ENCODE assay signal across 2 cellular contexts in the genomic region with DNA sequence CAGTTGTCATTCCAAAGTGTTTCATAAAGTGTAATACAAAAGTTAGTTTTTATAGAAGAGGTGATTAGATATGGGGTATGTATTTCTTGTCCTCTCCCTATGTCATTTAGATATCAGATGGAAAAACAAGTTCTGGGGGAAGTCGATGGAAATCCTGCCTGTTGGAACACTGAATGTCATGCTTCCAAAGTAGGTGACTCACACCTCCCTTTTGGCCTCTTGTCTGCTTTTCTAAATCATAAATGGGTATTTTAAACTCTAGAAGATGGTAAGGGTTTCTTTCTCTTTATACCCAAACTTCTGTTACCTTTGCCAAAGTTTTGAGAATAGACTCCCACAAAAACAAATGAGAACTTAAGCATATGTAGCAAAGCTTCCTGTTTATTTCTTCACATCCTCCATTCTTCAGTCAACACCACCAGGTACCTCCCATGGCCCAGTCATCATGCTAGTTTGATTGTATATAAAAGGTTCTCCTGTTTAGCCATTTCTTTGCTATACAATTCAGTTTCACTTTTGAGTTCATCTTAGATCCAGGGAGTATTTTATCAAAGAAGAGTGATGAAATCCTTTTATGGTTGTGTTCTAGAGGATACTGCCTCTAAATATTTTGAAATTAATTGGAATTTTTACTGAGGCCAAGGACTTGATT.
TF ChIP-seq lines count a peak whose summit lies in the region.

No MANE protein-coding gene starts in this region.

TF ChIP-seq in IMR-90, 13 proteins besides CTCF, POLR2A, EP300 and RAD21:
- TF ChIP-seq NFE2L2 (IDR thresholded peaks at IDR 0.05; ENCODE audit: low read depth, low read length) (no peak), MXI1 (IDR thresholded peaks at IDR 0.05; ENCODE audit: borderline replicate concordance, low read depth, low read length) (no peak), RFX5 (IDR thresholded peaks at IDR 0.05; ENCODE audit: low read depth, low read length) (no peak), CHD1 (IDR thresholded peaks at IDR 0.05; ENCODE audit: low read depth, low read length) (no peak), BHLHE40 (IDR thresholded peaks at IDR 0.05; ENCODE audit: low read depth, low read length) (no peak), MAFK (IDR thresholded peaks at IDR 0.05; ENCODE audit: low read depth, low read length) (no peak)
TF ChIP-seq in IMR-90: peak in this region for 0.

TF ChIP-seq in GM12878, 131 proteins besides CTCF, POLR2A, EP300 and RAD21:
- TF ChIP-seq JUNB (IDR thresholded peaks at IDR 0.05) (no peak), NRF1 (conservative IDR thresholded peaks at IDR 0.05; ENCODE audit: low read depth, low read length) (no peak), ATF7 (IDR thresholded peaks at IDR 0.05; ENCODE audit: low read depth) (no peak), DPF2 (IDR thresholded peaks at IDR 0.05) (no peak), SMARCA5 (IDR thresholded peaks at IDR 0.05) (no peak), ZNF207 (IDR thresholded peaks at IDR 0.05; ENCODE audit: borderline replicate concordance) (no peak), SUZ12 (IDR thresholded peaks at IDR 0.05; ENCODE audit: unreplicated experiment) (no peak)
TF ChIP-seq in GM12878: peak in this region for 0.
